8 cellular contexts compared by ENCODE assay signal in the genomic region with DNA sequence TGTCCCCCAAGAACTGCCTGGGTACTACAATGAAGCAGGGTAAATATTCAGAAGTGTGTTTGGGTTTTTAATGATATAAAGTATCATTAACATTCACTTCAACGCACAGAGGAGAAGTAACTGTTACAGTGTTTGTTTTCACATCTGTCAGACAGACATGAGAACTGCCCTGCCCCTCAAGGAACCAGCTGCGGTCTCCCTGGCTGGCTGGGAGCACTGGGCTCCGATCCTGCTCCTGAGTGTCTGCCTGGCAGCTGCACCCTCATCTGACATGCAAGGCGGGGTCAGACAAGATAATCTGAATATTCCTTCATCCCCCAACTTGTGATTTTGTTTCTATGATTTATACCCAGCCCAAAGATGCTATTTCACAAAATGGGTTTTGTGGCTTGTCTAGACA.
DNase-seq lines count a peak whose midpoint lies in the region; ATAC-seq, FAIRE-seq and TF ChIP-seq lines count a peak whose summit lies in the region.

No MANE protein-coding gene starts in this region.

- TF ChIP-seq EP300 in A549 (IDR thresholded peaks at IDR 0.05): no peak

- no peak for TF ChIP-seq CTCF in A549 (IDR thresholded peaks at IDR 0.05)
- TF ChIP-seq CTCF in mesothelial cell of epicardium (IDR thresholded peaks at IDR 0.05; ENCODE audit: unreplicated experiment): no peak

- no peaks in the 10 kb centered on the region for H3K9me3 ChIP-seq in A549

- H3K36me3 Mint-ChIP-seq in IgD-negative memory B cell (no peaks in the 10 kb centered on the region), mesothelial cell of epicardium (no peaks in the 10 kb centered on the region)

- peaks cover 44% of the 10 kb centered on the region for H3K4me1 ChIP-seq in A549

- H3K4me3 ChIP-seq in A549: no peak overlapping the region

- no peak for FAIRE-seq in A549 (lab: Jason Lieb, UNC)

- H3K4me3 Mint-ChIP-seq in IgD-negative memory B cell: peak overlapping the region in 3 of 4 donors; percentile 72 to 77 (median 76)
- H3K4me3 Mint-ChIP-seq in mesothelial cell of epicardium: no peak overlapping the region

- no peak for DNase-seq in A549 (ENCODE audit: low read depth in 1 of 2, low spot score in 1 of 2)
- peak; percentile 41 for DNase-seq in astrocyte of the hippocampus (ENCODE audit: low read depth, low spot score)
- no peak for DNase-seq in mesothelial cell of epicardium (ENCODE audit: low spot score in 2 of 2, unreplicated experiment in 2 of 2)
- no peak for DNase-seq in stimulated activated CD4-positive, alpha-beta T cell treated with anti-CD3 and anti-CD28 coated beads, Interleukin-15, amount 100 ng/mL, for 24 hours

- H3K4me1 Mint-ChIP-seq in IgD-negative memory B cell (peaks cover 57 to 70% (median 58%) of the 10 kb centered on the region in 3 donors), mesothelial cell of epicardium (peaks cover 33% of the 10 kb centered on the region)

- no peak for TF ChIP-seq POLR2A in A549 (IDR thresholded peaks at IDR 0.05; ENCODE audit: low read length)

- no peak for ATAC-seq in A549
- ATAC-seq in GM21576 (IDR thresholded peaks at IDR 0.05; ENCODE audit: unreplicated experiment): no peak
- ATAC-seq in HG03095 (IDR thresholded peaks at IDR 0.05; ENCODE audit: unreplicated experiment): no peak
- ATAC-seq in GM21786 (IDR thresholded peaks at IDR 0.05; ENCODE audit: unreplicated experiment): no peak

- H3K27ac ChIP-seq in A549: peak overlapping the region in 1 of 2 experiments; percentile 89; a peak in 3 of 6 replicates

- H3K4me2 ChIP-seq in A549: 0 out of 3 replicates have a peak overlapping the region, but pooled peaks have one; percentile 60

- H3K27ac Mint-ChIP-seq in IgD-negative memory B cell (peak overlapping the region; percentile 88 to 98 (median 96)), mesothelial cell of epicardium (peak overlapping the region; percentile 40)

- no peaks in the 10 kb centered on the region for H3K9me3 Mint-ChIP-seq in IgD-negative memory B cell
- H3K9me3 Mint-ChIP-seq in mesothelial cell of epicardium: no peaks in the 10 kb centered on the region

- H3K27me3 Mint-ChIP-seq in IgD-negative memory B cell (peaks cover 3% of the 10 kb centered on the region), mesothelial cell of epicardium (ENCODE audit: low read depth) (no peaks in the 10 kb centered on the region)

- CTCF ChIA-PET in A549 (lab: Yijun Ruan, JAX): interaction anchor here (1.0 to 1.6 kb wide), 2 partner anchors 9 to 56 kb away, joined by 3 to 7 read pairs; no protein-coding TSS in a partner anchor

- 57% methylated on average over 4 of the region's 4 CpGs for WGBS in A549 (ENCODE audit: missing lambda C conversion rate)

- no peak for TF ChIP-seq RAD21 in A549 (conservative IDR thresholded peaks at IDR 0.05 in 1 of 2, IDR thresholded peaks at IDR 0.05 in 1 of 2)

- POLR2A ChIA-PET in A549 (lab: Yijun Ruan, JAX): no interaction called here

TF ChIP-seq in A549, 52 proteins besides CTCF, POLR2A, EP300 and RAD21:
- TF ChIP-seq MAX (IDR thresholded peaks at IDR 0.05) (no peak), CBX2 (IDR thresholded peaks at IDR 0.05; ENCODE audit: borderline replicate concordance, low read depth) (no peak), PHF8 (IDR thresholded peaks at IDR 0.05; ENCODE audit: borderline replicate concordance, low read depth) (no peak), BCL3 (IDR thresholded peaks at IDR 0.05) (no peak), KDM1A (IDR thresholded peaks at IDR 0.05; ENCODE audit: low read depth) (no peak), HOXA7 (CRISPR knock-in tag; IDR thresholded peaks at IDR 0.05) (no peak), GATA3 (IDR thresholded peaks at IDR 0.05; ENCODE audit: borderline replicate concordance) (no peak), EHMT2 (IDR thresholded peaks at IDR 0.05; ENCODE audit: low read depth) (no peak), SREBF2 (IDR thresholded peaks at IDR 0.05) (no peak), SMC3 (IDR thresholded peaks at IDR 0.05) (no peak), ESRRA (IDR thresholded peaks at IDR 0.05; ENCODE audit: borderline replicate concordance, low read length) (no peak), HOXB5 (CRISPR knock-in tag; IDR thresholded peaks at IDR 0.05) (no peak), NR3C1 (IDR thresholded peaks at IDR 0.05) (no peak), EHF (CRISPR knock-in tag; IDR thresholded peaks at IDR 0.05) (no peak)
